ENCODE assay signal across 1 cellular context in genomic region chr6:32154514-32155161, GRCh38.
TF ChIP-seq lines count a peak whose summit lies in the region.

No MANE protein-coding gene starts in this region.

TF ChIP-seq in HepG2, 621 proteins besides CTCF, POLR2A, EP300 and RAD21 (continued from another document and continues in another):
- TF ChIP-seq HIC2 (CRISPR knock-in tag; IDR thresholded peaks at IDR 0.05; ENCODE audit: low read depth) (peak; percentile 43; the same call in 1 of the 2 replicates), TARDBP (CRISPR knock-in tag; IDR thresholded peaks at IDR 0.05) (peak; percentile 14; the same call in 1 of the 2 replicates), ZNF598 (CRISPR knock-in tag; IDR thresholded peaks at IDR 0.05; ENCODE audit: borderline replicate concordance) (peak; percentile 84; the same call in 1 of the 2 replicates), ZNF124 (CRISPR knock-in tag; IDR thresholded peaks at IDR 0.05) (0 out of 2 replicates have a peak, but pooled peaks have one; percentile 22), ZNF331 (CRISPR knock-in tag; IDR thresholded peaks at IDR 0.05) (peak; percentile 76; the same call in 1 of the 2 replicates), CREB3 (CRISPR knock-in tag; IDR thresholded peaks at IDR 0.05) (no peak), ZNF18 (CRISPR knock-in tag; IDR thresholded peaks at IDR 0.05; ENCODE audit: insufficient replicate concordance) (no peak), REXO4 (CRISPR knock-in tag; IDR thresholded peaks at IDR 0.05; ENCODE audit: borderline replicate concordance) (no peak), PCBP1 (IDR thresholded peaks at IDR 0.05; ENCODE audit: borderline replicate concordance, low read depth, low read length) (0 out of 2 replicates have a peak, but pooled peaks have one; percentile 39), ZNF20 (CRISPR knock-in tag; IDR thresholded peaks at IDR 0.05) (no peak), ZSCAN12 (CRISPR knock-in tag; IDR thresholded peaks at IDR 0.05) (no peak), NCOR1 (IDR thresholded peaks at IDR 0.05; ENCODE audit: borderline replicate concordance, low read length) (no peak), DNMT3B (CRISPR knock-in tag; conservative IDR thresholded peaks at IDR 0.05) (0 out of 2 replicates have a peak, but pooled peaks have one; percentile 1), HDAC6 (IDR thresholded peaks at IDR 0.05; ENCODE audit: low read depth, low read length) (no peak), ZNF232 (CRISPR knock-in tag; IDR thresholded peaks at IDR 0.05; ENCODE audit: borderline replicate concordance) (no peak), FOXP1 (IDR thresholded peaks at IDR 0.05) (no peak), FOXP1 (CRISPR knock-in tag; IDR thresholded peaks at IDR 0.05) (no peak), ZBTB10 (CRISPR knock-in tag; IDR thresholded peaks at IDR 0.05; ENCODE audit: borderline replicate concordance) (no peak), ZNF576 (CRISPR knock-in tag; IDR thresholded peaks at IDR 0.05) (no peak), KDM5B (CRISPR knock-in tag; IDR thresholded peaks at IDR 0.05; ENCODE audit: borderline replicate concordance) (peak; percentile 62; the same call in 1 of the 2 replicates), MBNL3 (CRISPR knock-in tag; conservative IDR thresholded peaks at IDR 0.05) (no peak), NCOA2 (CRISPR knock-in tag; IDR thresholded peaks at IDR 0.05) (no peak), MXD3 (CRISPR knock-in tag; IDR thresholded peaks at IDR 0.05) (no peak), ETS1 (CRISPR knock-in tag; IDR thresholded peaks at IDR 0.05) (no peak), ZKSCAN5 (CRISPR knock-in tag; IDR thresholded peaks at IDR 0.05) (0 out of 2 replicates have a peak, but pooled peaks have one; percentile 25), FIP1L1 (IDR thresholded peaks at IDR 0.05; ENCODE audit: borderline replicate concordance, insufficient read depth, low read depth, low read length) (no peak), ATF7-NPFF (CRISPR knock-in tag; IDR thresholded peaks at IDR 0.05; ENCODE audit: low read depth) (no peak), GTF2F1 (IDR thresholded peaks at IDR 0.05; ENCODE audit: low read length) (no peak), ZNF121 (CRISPR knock-in tag; IDR thresholded peaks at IDR 0.05) (no peak), ZBED4 (CRISPR knock-in tag; IDR thresholded peaks at IDR 0.05; ENCODE audit: borderline replicate concordance) (no peak), DMTF1 (CRISPR knock-in tag; IDR thresholded peaks at IDR 0.05) (no peak; the same call in 1 of the 2 replicates), RFX3 (CRISPR knock-in tag; IDR thresholded peaks at IDR 0.05) (no peak), MEF2D (CRISPR knock-in tag; IDR thresholded peaks at IDR 0.05) (peak; percentile 87), FOXO1 (CRISPR knock-in tag; IDR thresholded peaks at IDR 0.05) (peak; percentile 10; the same call in 1 of the 2 replicates), ATF4 (CRISPR knock-in tag; IDR thresholded peaks at IDR 0.05) (no peak), SKIL (CRISPR knock-in tag; IDR thresholded peaks at IDR 0.05; ENCODE audit: borderline replicate concordance) (peak; percentile 57; the same call in 1 of the 2 replicates), SOX6 (IDR thresholded peaks at IDR 0.05) (no peak), SOX6 (CRISPR knock-in tag; IDR thresholded peaks at IDR 0.05) (no peak), TERF1 (CRISPR knock-in tag; IDR thresholded peaks at IDR 0.05) (no peak), ZNF747 (CRISPR knock-in tag; IDR thresholded peaks at IDR 0.05; ENCODE audit: borderline replicate concordance) (0 out of 2 replicates have a peak, but pooled peaks have one; percentile 23), HNRNPUL1 (IDR thresholded peaks at IDR 0.05; ENCODE audit: low read depth, low read length) (no peak)
